8 cellular contexts compared by ENCODE assay signal in genomic region chr4:185640809-185641675, GRCh38.
DNase-seq lines count a peak whose midpoint lies in the region; ATAC-seq and TF ChIP-seq lines count a peak whose summit lies in the region.

No MANE protein-coding gene starts in this region.

- no peaks in the 10 kb centered on the region for H3K36me3 Mint-ChIP-seq in activated T-helper 17 cell treated with anti-CD3 and anti-CD28 coated beads, Interleukin-2, amount 50 U/mL, for 72 hours (ENCODE audit: low read depth)

- TF ChIP-seq POLR2A in body of pancreas (IDR thresholded peaks at IDR 0.05): no peak

- ATAC-seq in GM19455 (IDR thresholded peaks at IDR 0.05; ENCODE audit: unreplicated experiment): peak; percentile 55
- peak; percentile 26 for ATAC-seq in body of pancreas
- ATAC-seq in activated T-helper 17 cell treated with anti-CD3 and anti-CD28 coated beads, Interleukin-2, amount 50 U/mL, for 72 hours (replicated peaks): no peak
- no peak for ATAC-seq in GM18519 (IDR thresholded peaks at IDR 0.05; ENCODE audit: low FRiP score, unreplicated experiment)

- H3K27ac ChIP-seq in body of pancreas (peak overlapping the region in 2 of 4 donors; percentile 7 to 50), liver (ENCODE audit: low read depth in 1 of 2, low read length in 2 of 2) (no peak overlapping the region)

- H3K4me3 ChIP-seq in AG10803 (ENCODE audit: low read length): no peak overlapping the region
- H3K4me3 ChIP-seq in body of pancreas: no peak overlapping the region
- H3K4me3 ChIP-seq in liver (ENCODE audit: low read depth in 1 of 3, low read length in 3 of 3): no peak overlapping the region

- peaks cover 0 to 3% (median 0%) of the 10 kb centered on the region in 3 donors for H3K9me3 ChIP-seq in body of pancreas
- no peaks in the 10 kb centered on the region for H3K9me3 ChIP-seq in liver (ENCODE audit: control insufficient read depth in 4 of 4, low read length in 3 of 4)

- no peak overlapping the region for H3K9ac ChIP-seq in liver (ENCODE audit: low read depth in 1 of 2, low read length in 2 of 2)

- H3K27ac Mint-ChIP-seq in activated T-helper 17 cell treated with anti-CD3 and anti-CD28 coated beads, Interleukin-2, amount 50 U/mL, for 72 hours: no peak overlapping the region

- H3K4me3 Mint-ChIP-seq in activated T-helper 17 cell treated with anti-CD3 and anti-CD28 coated beads, Interleukin-2, amount 50 U/mL, for 72 hours: no peak overlapping the region

- intact Hi-C loops in body of pancreas (cut with DNase I): no loop called here

- no peaks in the 10 kb centered on the region for H3K4me1 Mint-ChIP-seq in activated T-helper 17 cell treated with anti-CD3 and anti-CD28 coated beads, Interleukin-2, amount 50 U/mL, for 72 hours

- peaks cover 39% of the 10 kb centered on the region for H3K27me3 Mint-ChIP-seq in activated T-helper 17 cell treated with anti-CD3 and anti-CD28 coated beads, Interleukin-2, amount 50 U/mL, for 72 hours

- peaks cover 7% of the 10 kb centered on the region for H3K4me1 ChIP-seq in body of pancreas
- no peaks in the 10 kb centered on the region for H3K4me1 ChIP-seq in liver (ENCODE audit: control insufficient read depth in 4 of 4, insufficient read depth in 4 of 4, low read length in 3 of 4)

- 27 to 28% methylated on average over 4 of the region's 4 CpGs for WGBS in body of pancreas, 2 donors
- WGBS in liver: 51% methylated on average over 4 of the region's 4 CpGs

- H3K36me3 ChIP-seq in body of pancreas (replicated peaks in 1 of 2; ENCODE audit: insufficient read depth in 1 of 2, low read depth in 2 of 2): peaks cover 10 to 25% of the 10 kb centered on the region in 2 donors
- peaks cover 4 to 51% (median 35%) of the 10 kb centered on the region in 4 donors for H3K36me3 ChIP-seq in liver (ENCODE audit: control insufficient read depth in 4 of 4, insufficient read depth in 3 of 4, low read depth in 1 of 4, low read length in 3 of 4)

- DNase-seq in AG10803 (ENCODE audit: low read depth) (peak; percentile 84), NCI-H345 (lab: John Stamatoyannopoulos, UW) (peak; percentile 61), body of pancreas (peak in 1 of 4 donors; percentile 36), NCI-H187 (lab: John Stamatoyannopoulos, UW) (no peak)

- TF ChIP-seq RAD21 in liver (IDR thresholded peaks at IDR 0.05): peak; percentile 80 to 81

- H3K9me3 Mint-ChIP-seq in activated T-helper 17 cell treated with anti-CD3 and anti-CD28 coated beads, Interleukin-2, amount 50 U/mL, for 72 hours: no peaks in the 10 kb centered on the region

- TF ChIP-seq CTCF in AG10803 (conservative IDR thresholded peaks at IDR 0.05; ENCODE audit: low read length) (peak; percentile 61), body of pancreas (IDR thresholded peaks at IDR 0.05) (peak in 6 of 7 experiments; percentile 11 to 55 (median 42)), liver (IDR thresholded peaks at IDR 0.05; ENCODE audit: low read depth, low read length, missing input control) (peak; percentile 36)

- H3K27me3 ChIP-seq in body of pancreas (no peaks in the 10 kb centered on the region), liver (ENCODE audit: control insufficient read depth in 4 of 4, insufficient read depth in 4 of 4, low read length in 3 of 4) (no peaks in the 10 kb centered on the region)

TF ChIP-seq in liver, 16 proteins besides CTCF, POLR2A, EP300 and RAD21:
- TF ChIP-seq REST (IDR thresholded peaks at IDR 0.05): no peak
- no peak for TF ChIP-seq ATF3 (IDR thresholded peaks at IDR 0.05)
- no peak for TF ChIP-seq FOXA2 (IDR thresholded peaks at IDR 0.05)
- TF ChIP-seq SP1 (IDR thresholded peaks at IDR 0.05): peak; percentile 17
- TF ChIP-seq RXRA (IDR thresholded peaks at IDR 0.05): peak in 1 of 2 donors; percentile 19

Comparison
In these comparisons a context has a peak if more than half of its experiments do, and no peak if none do; other contexts are left out.
1. DNase-seq: peak in AG10803 (single experiment) and NCI-H345 (single experiment); none in NCI-H187 (0 of 2).
2. ATAC-seq: peak in GM19455 (single experiment) and body of pancreas (single experiment); none in activated T-helper 17 cell treated with anti-CD3 and anti-CD28 coated beads, Interleukin-2, amount 50 U/mL, for 72 hours (single experiment) and GM18519 (single experiment).
3. Peak in every context shown above with its lines, with median percentiles within 50 percentile points of each other: CTCF ChIP-seq.